21 cellular contexts compared by ENCODE assay signal in genomic region chr2:217263796-217264195, GRCh38.
"Had no signal": no experiment of that assay in that cellular context is flagged by ENCODE, and none has a peak within 500 bp of the region (broad histone marks: within the 10 kb centered on the region; RNA-seq: fewer than 3 reads in every experiment).

No MANE protein-coding gene starts in this region.

- DNase-seq: activated CD4-positive, alpha-beta T cell treated with anti-CD3 and anti-CD28 coated beads, Interleukin-2, amount 10 ng/mL, durations not matched to agents 7 days and 5 days; activated CD4-positive, CD25-positive, alpha-beta regulatory T cell treated with anti-CD3 and anti-CD28 coated beads, Interleukin-2, amount 50 U/mL, for 72 hours; activated CD8-positive, alpha-beta memory T cell treated with anti-CD3 and anti-CD28 coated beads, Interleukin-2, amount 10 ng/mL, durations not matched to agents 7 days and 5 days; activated CD8-positive, alpha-beta T cell treated with anti-CD3 and anti-CD28 coated beads for 36 hours; activated gamma-delta T cell treated with Interleukin-2 at 50 U/mL for 16 hours; activated T-cell treated with anti-CD3 and anti-CD28 coated beads for 4 hours; anterior cingulate cortex; body of pancreas; effector CD4-positive, alpha-beta T cell; foreskin fibroblast; stimulated activated CD4-positive, alpha-beta T cell treated with anti-CD3 and anti-CD28 coated beads, Interleukin-4, amount 100 ng/mL, for 4 hours; T-cell; tibial artery; WERI-Rb-1 had no signal

- H3K36me3 ChIP-seq: cardiac muscle cell, tibial artery, WERI-Rb-1 had no signal

- H3K4me3 Mint-ChIP-seq: activated CD4-positive, alpha-beta T cell treated with anti-CD3 and anti-CD28 coated beads, Interleukin-2, amount 10 ng/mL, durations not matched to agents 7 days and 5 days; activated CD8-positive, alpha-beta memory T cell treated with anti-CD3 and anti-CD28 coated beads, Interleukin-2, amount 10 ng/mL, durations not matched to agents 7 days and 5 days; activated CD8-positive, alpha-beta T cell treated with anti-CD3 and anti-CD28 coated beads for 36 hours; activated naive CD4-positive, alpha-beta T cell treated with anti-CD3 and anti-CD28 coated beads, Interleukin-2, amount 50 U/mL, for 24 hours; dendritic cell treated with granulocyte-macrophage colony-stimulating factor and Interleukin-4, amounts not matched to agents 40 ng/mL and 50 ng/mL, for 4 days; memory B cell; neural crest cell; stimulated activated naive CD8-positive, alpha-beta T cell treated with anti-CD3 and anti-CD28 coated beads, Interleukin-15, Interleukin-2, amounts not matched to agents 100 ng/mL and 50 ng/mL, for 24 hours; T-cell; T-helper 2 cell treated with Interferon-gamma antibody and Interleukin-4, amounts not matched to agents 5 μg/mL and 100 μg/mL, for 36 hours had no signal

- H3K36me3 Mint-ChIP-seq: activated CD8-positive, alpha-beta memory T cell treated with anti-CD3 and anti-CD28 coated beads, Interleukin-2, amount 10 ng/mL, durations not matched to agents 7 days and 5 days; activated naive CD4-positive, alpha-beta T cell treated with anti-CD3 and anti-CD28 coated beads, Interleukin-2, amount 50 U/mL, for 24 hours; memory B cell; T-cell had no signal

- H3K4me1 Mint-ChIP-seq: activated CD4-positive, alpha-beta T cell treated with anti-CD3 and anti-CD28 coated beads, Interleukin-2, amount 10 ng/mL, durations not matched to agents 7 days and 5 days; activated CD8-positive, alpha-beta memory T cell treated with anti-CD3 and anti-CD28 coated beads, Interleukin-2, amount 10 ng/mL, durations not matched to agents 7 days and 5 days; activated naive CD4-positive, alpha-beta T cell treated with anti-CD3 and anti-CD28 coated beads, Interleukin-2, amount 50 U/mL, for 24 hours; memory B cell; neural crest cell; T-cell had no signal

- H3K27ac ChIP-seq: body of pancreas, cardiac muscle cell, tibial artery, WERI-Rb-1 had no signal

- H3K27me3 ChIP-seq: body of pancreas, tibial artery had no signal

- ATAC-seq: activated CD8-positive, alpha-beta memory T cell treated with anti-CD3 and anti-CD28 coated beads, Interleukin-2, amount 10 ng/mL, durations not matched to agents 7 days and 5 days; activated CD8-positive, alpha-beta T cell treated with anti-CD3 and anti-CD28 coated beads for 36 hours; body of pancreas; T-cell had no signal

- H3K27ac Mint-ChIP-seq: activated CD4-positive, alpha-beta T cell treated with anti-CD3 and anti-CD28 coated beads, Interleukin-2, amount 10 ng/mL, durations not matched to agents 7 days and 5 days; activated CD8-positive, alpha-beta memory T cell treated with anti-CD3 and anti-CD28 coated beads, Interleukin-2, amount 10 ng/mL, durations not matched to agents 7 days and 5 days; activated CD8-positive, alpha-beta T cell treated with anti-CD3 and anti-CD28 coated beads for 36 hours; activated naive CD4-positive, alpha-beta T cell treated with anti-CD3 and anti-CD28 coated beads, Interleukin-2, amount 50 U/mL, for 24 hours; dendritic cell treated with granulocyte-macrophage colony-stimulating factor and Interleukin-4, amounts not matched to agents 40 ng/mL and 50 ng/mL, for 4 days; memory B cell; stimulated activated naive CD8-positive, alpha-beta T cell treated with anti-CD3 and anti-CD28 coated beads, Interleukin-15, Interleukin-2, amounts not matched to agents 100 ng/mL and 50 ng/mL, for 24 hours; T-cell; T-helper 2 cell treated with Interferon-gamma antibody and Interleukin-4, amounts not matched to agents 5 μg/mL and 100 μg/mL, for 36 hours had no signal

- H3K4me1 ChIP-seq: body of pancreas had no signal

- H3K4me3 ChIP-seq: body of pancreas, cardiac muscle cell, tibial artery had no signal
